12 cellular contexts compared by ENCODE assay signal in the genomic region with DNA sequence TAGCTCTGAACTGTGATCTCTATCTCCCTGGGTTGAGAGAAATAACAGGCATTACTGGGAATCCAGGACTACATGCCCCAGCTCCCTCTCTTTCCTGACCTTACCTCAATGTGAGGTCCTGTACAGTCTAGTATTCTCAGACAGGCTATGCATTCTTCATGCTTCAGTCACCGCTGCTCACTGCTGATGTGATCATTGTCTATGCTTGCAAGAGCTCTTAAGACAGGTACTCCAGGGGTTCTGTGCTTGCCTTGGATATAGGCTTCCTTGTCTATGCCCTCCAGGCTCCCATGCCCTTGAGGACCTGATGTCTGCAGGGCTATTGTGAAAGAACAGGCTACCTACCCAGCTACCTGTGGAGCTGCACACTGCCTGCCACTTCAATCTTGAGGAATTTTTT.
DNase-seq lines count a peak whose midpoint lies in the region; ATAC-seq, FAIRE-seq and TF ChIP-seq lines count a peak whose summit lies in the region.
"Had no signal": no experiment of that assay in that cellular context is flagged by ENCODE, and none has a peak within 500 bp of the region (broad histone marks: within the 10 kb centered on the region; RNA-seq: fewer than 3 reads in every experiment).

No MANE protein-coding gene starts in this region.

- no peak for FAIRE-seq in A549 (lab: Jason Lieb, UNC)

- H3K36me3 Mint-ChIP-seq in activated naive CD8-positive, alpha-beta T cell treated with anti-CD3 and anti-CD28 coated beads for 36 hours = peaks cover 35% of the 10 kb centered on the region
- H3K36me3 Mint-ChIP-seq in activated CD4-positive, alpha-beta memory T cell treated with anti-CD3 and anti-CD28 coated beads, Interleukin-2, amount 10 ng/mL, durations not matched to agents 7 days and 5 days (ENCODE audit: low read depth) = peaks cover 49% of the 10 kb centered on the region

- H3K4me3 ChIP-seq in A549 (no peak overlapping the region), lower lobe of right lung (no peak overlapping the region), stomach (no peak overlapping the region)
- H3K4me3 ChIP-seq: GM23248 had no signal

- H3K9me3 ChIP-seq in A549 (no peaks in the 10 kb centered on the region), lower lobe of right lung (no peaks in the 10 kb centered on the region), stomach (no peaks in the 10 kb centered on the region)

- peaks cover 34% of the 10 kb centered on the region for H3K4me1 Mint-ChIP-seq in activated naive CD8-positive, alpha-beta T cell treated with anti-CD3 and anti-CD28 coated beads for 36 hours
- peaks cover 18% of the 10 kb centered on the region for H3K4me1 Mint-ChIP-seq in activated CD4-positive, alpha-beta memory T cell treated with anti-CD3 and anti-CD28 coated beads, Interleukin-2, amount 10 ng/mL, durations not matched to agents 7 days and 5 days

- TF ChIP-seq EP300 in A549 (IDR thresholded peaks at IDR 0.05) (no peak), stomach (IDR thresholded peaks at IDR 0.05) (no peak)

- no peak overlapping the region for H3K27ac ChIP-seq in A549
- H3K27ac ChIP-seq in lower lobe of right lung = no peak overlapping the region
- H3K27ac ChIP-seq in stomach = no peak overlapping the region
- H3K27ac ChIP-seq: GM23248 had no signal

- no peak for TF ChIP-seq RAD21 in A549 (conservative IDR thresholded peaks at IDR 0.05 in 1 of 2, IDR thresholded peaks at IDR 0.05 in 1 of 2)

- intact Hi-C loops in lower lobe of right lung (cut with DNase I) (no loop called here), stomach (cut with DNase I; ENCODE audit: low total_unique reads) (no loop called here)

- POLR2A ChIA-PET in A549 (lab: Yijun Ruan, JAX) = no interaction called here
- POLR2A ChIA-PET in activated CD4-positive, alpha-beta memory T cell treated with anti-CD3 and anti-CD28 coated beads, Interleukin-2, amount 10 ng/mL, durations not matched to agents 7 days and 5 days (lab: Charles Lee) = interaction anchor here (1.1 kb wide), 1 partner anchor 259 kb away, joined by 4 read pairs; no protein-coding TSS in a partner anchor

- H3K9me3 Mint-ChIP-seq in activated naive CD8-positive, alpha-beta T cell treated with anti-CD3 and anti-CD28 coated beads for 36 hours = no peaks in the 10 kb centered on the region
- no peaks in the 10 kb centered on the region for H3K9me3 Mint-ChIP-seq in activated CD4-positive, alpha-beta memory T cell treated with anti-CD3 and anti-CD28 coated beads, Interleukin-2, amount 10 ng/mL, durations not matched to agents 7 days and 5 days

- H3K27me3 ChIP-seq in lower lobe of right lung (ENCODE audit: low read depth) (no peaks in the 10 kb centered on the region), stomach (no peaks in the 10 kb centered on the region)

- no peak for TF ChIP-seq POLR2A in A549 (IDR thresholded peaks at IDR 0.05; ENCODE audit: low read length)
- TF ChIP-seq POLR2A in stomach (IDR thresholded peaks at IDR 0.05) = no peak

- peak in 1 of 2 experiments; percentile 33 for DNase-seq in A549 (ENCODE audit: low read depth in 1 of 2, low spot score in 1 of 2)
- DNase-seq in EL = peak; percentile 20
- no peak for DNase-seq in activated naive CD8-positive, alpha-beta T cell treated with anti-CD3 and anti-CD28 coated beads for 36 hours
- DNase-seq in lower lobe of right lung = no peak
- no peak for DNase-seq in activated CD4-positive, alpha-beta memory T cell treated with anti-CD3 and anti-CD28 coated beads, Interleukin-2, amount 10 ng/mL, durations not matched to agents 7 days and 5 days
- DNase-seq in stomach = no peak
- no peak for DNase-seq in GOT3 (lab: John Stamatoyannopoulos, UW)
- DNase-seq: activated CD4-positive, CD25-positive, alpha-beta regulatory T cell; C1 segment of cervical spinal cord; cerebellar nuclear complex; GM23248 had no signal

- no peak overlapping the region for H3K4me2 ChIP-seq in A549

- no peaks in the 10 kb centered on the region for H3K27me3 Mint-ChIP-seq in activated naive CD8-positive, alpha-beta T cell treated with anti-CD3 and anti-CD28 coated beads for 36 hours
- no peaks in the 10 kb centered on the region for H3K27me3 Mint-ChIP-seq in activated CD4-positive, alpha-beta memory T cell treated with anti-CD3 and anti-CD28 coated beads, Interleukin-2, amount 10 ng/mL, durations not matched to agents 7 days and 5 days

- ATAC-seq in A549 (peak; percentile 76 to 83; a peak in 5 of 6 replicates), lower lobe of right lung (peak; percentile 80 to 84), HG02763 (IDR thresholded peaks at IDR 0.05; ENCODE audit: unreplicated experiment) (no peak)

- CTCF ChIA-PET in A549 (lab: Yijun Ruan, JAX) = interaction anchor here (1.0 to 1.3 kb wide), 3 partner anchors 9 to 184 kb away, joined by 3 read pairs; a partner anchor contains a TSS
- CTCF ChIA-PET in activated CD4-positive, alpha-beta memory T cell treated with anti-CD3 and anti-CD28 coated beads, Interleukin-2, amount 10 ng/mL, durations not matched to agents 7 days and 5 days (lab: Charles Lee) = no interaction called here

- no peak overlapping the region for H3K4me3 Mint-ChIP-seq in activated naive CD8-positive, alpha-beta T cell treated with anti-CD3 and anti-CD28 coated beads for 36 hours
- H3K4me3 Mint-ChIP-seq in activated CD4-positive, alpha-beta memory T cell treated with anti-CD3 and anti-CD28 coated beads, Interleukin-2, amount 10 ng/mL, durations not matched to agents 7 days and 5 days = no peak overlapping the region

- 78% methylated on average over 1 of the region's 1 CpG for WGBS in A549 (ENCODE audit: missing lambda C conversion rate)
- 87 to 100% (median 100%) methylated on average over 1 of the region's 1 CpG for WGBS in stomach, 5 donors

- TF ChIP-seq CTCF in A549 (IDR thresholded peaks at IDR 0.05) (no peak), lower lobe of right lung (IDR thresholded peaks at IDR 0.05) (no peak), stomach (IDR thresholded peaks at IDR 0.05) (no peak)

- H3K27ac Mint-ChIP-seq in activated naive CD8-positive, alpha-beta T cell treated with anti-CD3 and anti-CD28 coated beads for 36 hours = peak overlapping the region; percentile 66
- H3K27ac Mint-ChIP-seq in activated CD4-positive, alpha-beta memory T cell treated with anti-CD3 and anti-CD28 coated beads, Interleukin-2, amount 10 ng/mL, durations not matched to agents 7 days and 5 days = no peak overlapping the region

- H3K36me3 ChIP-seq in lower lobe of right lung (peaks cover 85% of the 10 kb centered on the region), stomach (peaks cover 7 to 51% (median 38%) of the 10 kb centered on the region in 4 donors)

- no peaks in the 10 kb centered on the region for H3K4me1 ChIP-seq in A549
- peaks cover 36% of the 10 kb centered on the region for H3K4me1 ChIP-seq in lower lobe of right lung
- H3K4me1 ChIP-seq in stomach = peaks cover 0 to 73% (median 18%) of the 10 kb centered on the region in 4 donors

TF ChIP-seq in A549, 52 proteins besides CTCF, POLR2A, EP300 and RAD21:
- TF ChIP-seq NPAS2 (CRISPR knock-in tag; IDR thresholded peaks at IDR 0.05; ENCODE audit: borderline replicate concordance) (no peak), CBX2 (IDR thresholded peaks at IDR 0.05; ENCODE audit: borderline replicate concordance, low read depth) (no peak), MAFK (IDR thresholded peaks at IDR 0.05; ENCODE audit: partially characterized antibody) (no peak), CEBPB (IDR thresholded peaks at IDR 0.05) (no peak), HOXB5 (CRISPR knock-in tag; IDR thresholded peaks at IDR 0.05) (no peak), EHF (CRISPR knock-in tag; IDR thresholded peaks at IDR 0.05) (no peak), ESRRA (IDR thresholded peaks at IDR 0.05; ENCODE audit: borderline replicate concordance, low read length) (no peak), JUNB (IDR thresholded peaks at IDR 0.05) (no peak), TP53 (CRISPR knock-in tag; IDR thresholded peaks at IDR 0.05) (no peak), POLR2AphosphoS2 (conservative IDR thresholded peaks at IDR 0.05; ENCODE audit: low read length) (no peak), RARB (CRISPR knock-in tag; IDR thresholded peaks at IDR 0.05) (no peak), GATA3 (IDR thresholded peaks at IDR 0.05; ENCODE audit: borderline replicate concordance) (no peak)
- TF ChIP-seq, protein P1, sequence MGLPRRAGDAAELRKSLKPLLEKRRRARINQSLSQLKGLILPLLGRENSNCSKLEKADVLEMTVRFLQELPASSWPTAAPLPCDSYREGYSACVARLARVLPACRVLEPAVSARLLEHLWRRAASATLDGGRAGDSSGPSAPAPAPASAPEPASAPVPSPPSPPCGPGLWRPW (IDR thresholded peaks at IDR 0.05) = no peak
